1 cellular context compared by ENCODE assay signal in genomic region chr13:36343766-36344165, GRCh38.
TF ChIP-seq lines count a peak whose summit lies in the region.

No MANE protein-coding gene starts in this region.

TF ChIP-seq in A549, 52 proteins besides CTCF, POLR2A, EP300 and RAD21 (continued from another document):
- TF ChIP-seq, protein P1, sequence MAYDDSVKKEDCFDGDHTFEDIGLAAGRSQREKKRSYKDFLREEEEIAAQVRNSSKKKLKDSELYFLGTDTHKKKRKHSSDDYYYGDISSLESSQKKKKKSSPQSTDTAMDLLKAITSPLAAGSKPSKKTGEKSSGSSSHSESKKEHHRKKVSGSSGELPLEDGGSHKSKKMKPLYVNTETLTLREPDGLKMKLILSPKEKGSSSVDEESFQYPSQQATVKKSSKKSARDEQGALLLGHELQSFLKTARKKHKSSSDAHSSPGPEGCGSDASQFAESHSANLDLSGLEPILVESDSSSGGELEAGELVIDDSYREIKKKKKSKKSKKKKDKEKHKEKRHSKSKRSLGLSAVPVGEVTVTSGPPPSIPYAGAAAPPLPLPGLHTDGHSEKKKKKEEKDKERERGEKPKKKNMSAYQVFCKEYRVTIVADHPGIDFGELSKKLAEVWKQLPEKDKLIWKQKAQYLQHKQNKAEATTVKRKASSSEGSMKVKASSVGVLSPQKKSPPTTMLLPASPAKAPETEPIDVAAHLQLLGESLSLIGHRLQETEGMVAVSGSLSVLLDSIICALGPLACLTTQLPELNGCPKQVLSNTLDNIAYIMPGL (CRISPR knock-in tag; IDR thresholded peaks at IDR 0.05; ENCODE audit: borderline replicate concordance), result no peak
- TF ChIP-seq, protein P2, sequence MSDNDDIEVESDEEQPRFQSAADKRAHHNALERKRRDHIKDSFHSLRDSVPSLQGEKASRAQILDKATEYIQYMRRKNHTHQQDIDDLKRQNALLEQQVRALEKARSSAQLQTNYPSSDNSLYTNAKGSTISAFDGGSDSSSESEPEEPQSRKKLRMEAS (IDR thresholded peaks at IDR 0.05), result no peak
